In the genomic region with DNA sequence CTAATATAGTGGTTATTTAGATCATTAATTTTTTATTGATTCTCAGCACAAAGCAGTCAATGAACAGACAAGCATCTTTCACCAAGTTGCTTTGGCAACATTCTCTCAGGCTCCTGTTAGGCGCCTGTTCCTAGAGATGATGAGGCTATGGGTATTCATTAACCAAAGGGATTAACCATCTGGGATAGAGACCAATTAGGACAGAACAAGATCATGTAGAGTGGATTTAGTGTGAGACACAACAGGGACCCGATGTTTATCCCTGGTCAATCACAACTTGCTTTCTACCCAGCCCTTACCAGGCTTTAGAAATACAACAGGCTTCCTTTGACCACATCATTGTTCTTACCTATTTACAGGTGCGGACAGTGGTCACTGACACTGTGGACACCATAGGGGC, we compare ENCODE assay signal across 16 cellular contexts.
"Had no signal": no experiment of that assay in that cellular context is flagged by ENCODE, and none has a peak within 500 bp of the region (broad histone marks: within the 10 kb centered on the region; RNA-seq: fewer than 3 reads in every experiment).

No MANE protein-coding gene starts in this region.

- H3K36me3 ChIP-seq: gastrocnemius medialis, pancreas, right atrium auricular region had no signal

- H3K4me1 ChIP-seq: pancreas had no signal

- DNase-seq: activated CD4-positive, alpha-beta T cell treated with anti-CD3 and anti-CD28 coated beads for 36 hours; activated CD8-positive, alpha-beta memory T cell treated with anti-CD3 and anti-CD28 coated beads, Interleukin-2, amount 50 U/mL, for 4 hours; activated CD8-positive, alpha-beta T cell treated with anti-CD3 and anti-CD28 coated beads for 36 hours; activated T-cell treated with anti-CD3 and anti-CD28 coated beads, Interleukin-2, amount 50 U/mL, for 72 hours; gastrocnemius medialis; kidney; pancreas; T-cell; T1000 had no signal

- H3K27me3 ChIP-seq: gastrocnemius medialis, pancreas, right atrium auricular region had no signal

- H3K9me3 ChIP-seq: gastrocnemius medialis, pancreas, right atrium auricular region had no signal

- H3K4me3 ChIP-seq: gastrocnemius medialis, pancreas, right atrium auricular region, smooth muscle cell had no signal

- H3K27ac ChIP-seq: pancreas, right atrium auricular region, VCaP had no signal

- ATAC-seq: activated CD4-positive, alpha-beta T cell treated with anti-CD3 and anti-CD28 coated beads for 36 hours; activated CD8-positive, alpha-beta T cell treated with anti-CD3 and anti-CD28 coated beads for 36 hours; activated T-cell treated with anti-CD3 and anti-CD28 coated beads, Interleukin-2, amount 50 U/mL, for 72 hours; stimulated activated memory B cell treated with anti-CD40 and anti-IgM and Interleukin-4, amounts not matched to agents 10 μg/mL and 1 μg/mL and 100 μg/mL, for 72 hours; T-cell had no signal

- H3K4me2 ChIP-seq: smooth muscle cell had no signal

- FAIRE-seq: astrocyte, endothelial cell of umbilical vein, kidney, pancreas, urothelium cell line had no signal
